Comparison of ENCODE assay signal across 2 cellular contexts in the genomic region with DNA sequence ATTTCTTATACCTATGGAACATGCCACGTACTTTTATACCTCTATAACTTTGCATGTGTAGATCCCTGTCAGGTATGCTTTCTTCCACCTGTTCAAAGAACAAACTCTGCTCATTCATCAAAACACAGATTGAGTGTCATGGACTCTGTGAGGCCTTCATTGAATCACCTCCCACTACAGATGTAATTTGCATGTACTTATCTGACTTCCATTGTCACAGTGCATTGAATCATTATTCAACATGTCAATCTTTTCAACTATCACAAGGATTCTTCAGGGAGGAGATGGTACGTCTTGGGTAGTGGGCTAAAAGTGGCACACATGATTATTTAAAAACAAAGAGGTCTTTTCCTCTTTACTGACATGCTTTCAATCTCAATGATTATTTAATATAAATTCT.
TF ChIP-seq lines count a peak whose summit lies in the region.

No MANE protein-coding gene starts in this region.

TF ChIP-seq in HCT116, 20 proteins besides CTCF, POLR2A, EP300 and RAD21 (continued from another document):
- TF ChIP-seq ZNF274 (IDR thresholded peaks at IDR 0.05; ENCODE audit: low read depth, low read length) (no peak), EZH2 (IDR thresholded peaks at IDR 0.05) (no peak), FOSL1 (IDR thresholded peaks at IDR 0.05; ENCODE audit: low read depth) (no peak), YY1 (IDR thresholded peaks at IDR 0.05; ENCODE audit: extremely low read depth, insufficient replicate concordance, low read depth, low read length) (no peak), EGR1 (IDR thresholded peaks at IDR 0.05; ENCODE audit: low read depth) (no peak), SIN3A (IDR thresholded peaks at IDR 0.05; ENCODE audit: low read depth) (no peak), TCF7L2 (IDR thresholded peaks at IDR 0.05; ENCODE audit: borderline replicate concordance, extremely low read depth, insufficient read depth, insufficient read length) (no peak)

TF ChIP-seq in neural cell, 6 proteins besides CTCF, POLR2A, EP300 and RAD21 (continued from another document):
- TF ChIP-seq, protein P1, sequence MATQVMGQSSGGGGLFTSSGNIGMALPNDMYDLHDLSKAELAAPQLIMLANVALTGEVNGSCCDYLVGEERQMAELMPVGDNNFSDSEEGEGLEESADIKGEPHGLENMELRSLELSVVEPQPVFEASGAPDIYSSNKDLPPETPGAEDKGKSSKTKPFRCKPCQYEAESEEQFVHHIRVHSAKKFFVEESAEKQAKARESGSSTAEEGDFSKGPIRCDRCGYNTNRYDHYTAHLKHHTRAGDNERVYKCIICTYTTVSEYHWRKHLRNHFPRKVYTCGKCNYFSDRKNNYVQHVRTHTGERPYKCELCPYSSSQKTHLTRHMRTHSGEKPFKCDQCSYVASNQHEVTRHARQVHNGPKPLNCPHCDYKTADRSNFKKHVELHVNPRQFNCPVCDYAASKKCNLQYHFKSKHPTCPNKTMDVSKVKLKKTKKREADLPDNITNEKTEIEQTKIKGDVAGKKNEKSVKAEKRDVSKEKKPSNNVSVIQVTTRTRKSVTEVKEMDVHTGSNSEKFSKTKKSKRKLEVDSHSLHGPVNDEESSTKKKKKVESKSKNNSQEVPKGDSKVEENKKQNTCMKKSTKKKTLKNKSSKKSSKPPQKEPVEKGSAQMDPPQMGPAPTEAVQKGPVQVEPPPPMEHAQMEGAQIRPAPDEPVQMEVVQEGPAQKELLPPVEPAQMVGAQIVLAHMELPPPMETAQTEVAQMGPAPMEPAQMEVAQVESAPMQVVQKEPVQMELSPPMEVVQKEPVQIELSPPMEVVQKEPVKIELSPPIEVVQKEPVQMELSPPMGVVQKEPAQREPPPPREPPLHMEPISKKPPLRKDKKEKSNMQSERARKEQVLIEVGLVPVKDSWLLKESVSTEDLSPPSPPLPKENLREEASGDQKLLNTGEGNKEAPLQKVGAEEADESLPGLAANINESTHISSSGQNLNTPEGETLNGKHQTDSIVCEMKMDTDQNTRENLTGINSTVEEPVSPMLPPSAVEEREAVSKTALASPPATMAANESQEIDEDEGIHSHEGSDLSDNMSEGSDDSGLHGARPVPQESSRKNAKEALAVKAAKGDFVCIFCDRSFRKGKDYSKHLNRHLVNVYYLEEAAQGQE (IDR thresholded peaks at IDR 0.05; ENCODE audit: borderline replicate concordance): no peak
- TF ChIP-seq SMC3 (conservative IDR thresholded peaks at IDR 0.05; ENCODE audit: poor library complexity) (no peak), MXI1 (conservative IDR thresholded peaks at IDR 0.05; ENCODE audit: poor library complexity, severe bottlenecking) (no peak), EZH2 (IDR thresholded peaks at IDR 0.05; ENCODE audit: borderline replicate concordance, insufficient read depth, low read length, poor library complexity, severe bottlenecking) (no peak), TAF1 (IDR thresholded peaks at IDR 0.05; ENCODE audit: low read depth) (no peak)
TF ChIP-seq in neural cell: peak in this region for 1.
